ENCODE assay signal across 17 cellular contexts in the genomic region with DNA sequence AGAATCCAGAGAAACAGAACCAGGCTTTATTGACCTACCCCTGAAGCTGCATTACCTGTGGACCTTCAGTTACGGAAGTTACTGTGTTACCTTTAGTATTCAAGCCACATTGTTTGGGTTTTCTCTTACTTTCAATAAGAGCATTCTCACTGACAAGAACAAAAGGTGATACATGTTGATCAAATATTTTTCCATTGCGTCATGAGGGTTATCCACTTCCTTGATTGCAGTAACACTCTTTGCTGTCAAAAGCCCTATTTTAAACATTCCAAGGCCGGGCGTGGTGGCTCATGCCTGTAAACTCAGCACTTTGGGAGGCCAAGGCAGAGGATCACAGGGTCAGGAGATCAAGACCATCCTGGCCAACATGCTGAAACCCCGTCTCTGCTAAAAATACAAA. TPM values are rescaled to one million over a fixed set of nuclear protein-coding genes. Genes with fewer than 3 reads are reported as not detected.
A peak's percentile ranks its signal among the peaks of the same experiment; 100 is the strongest.
DNase-seq lines count a peak whose midpoint lies in the region; ATAC-seq and TF ChIP-seq lines count a peak whose summit lies in the region.
"Had no signal": no experiment of that assay in that cellular context is flagged by ENCODE, and none has a peak within 500 bp of the region (broad histone marks: within the 10 kb centered on the region; RNA-seq: fewer than 3 reads in every experiment).

No MANE protein-coding gene starts in this region.

- H3K9me3 ChIP-seq in breast epithelium (peaks cover 0 to 6% of the 10 kb centered on the region in 2 donors), left lung (peaks cover 0 to 7% of the 10 kb centered on the region in 2 donors), vagina (no peaks in the 10 kb centered on the region), tibial nerve (peaks cover 0 to 9% (median 0%) of the 10 kb centered on the region in 4 donors)
- H3K9me3 ChIP-seq: sigmoid colon had no signal

- H3K27ac ChIP-seq in breast epithelium = peak overlapping the region; percentile 36 to 82
- H3K27ac ChIP-seq in left lung = peak overlapping the region; percentile 46 to 56
- H3K27ac ChIP-seq in vagina = peak overlapping the region; percentile 47
- no peak overlapping the region for H3K27ac ChIP-seq in tibial nerve
- H3K27ac ChIP-seq: sigmoid colon had no signal

- intact Hi-C loops in breast epithelium (cut with DNase I; ENCODE audit: low total_unique reads) (no loop called here), left lung (cut with DNase I) (no loop called here), vagina (cut with DNase I) (no loop called here)

- H3K36me3 ChIP-seq in breast epithelium (no peaks in the 10 kb centered on the region), left lung (no peaks in the 10 kb centered on the region), vagina (no peaks in the 10 kb centered on the region), tibial nerve (no peaks in the 10 kb centered on the region)
- H3K36me3 ChIP-seq: sigmoid colon had no signal

- ATAC-seq in left lung = peak; percentile 92
- no peak for ATAC-seq in HG02610 (IDR thresholded peaks at IDR 0.05; ENCODE audit: unreplicated experiment)
- ATAC-seq: activated T-cell treated with anti-CD3 and anti-CD28 coated beads, Interleukin-2, amount 50 U/mL, for 72 hours; left lobe of liver had no signal

- TF ChIP-seq CTCF in breast epithelium (IDR thresholded peaks at IDR 0.05) (no peak), left lung (IDR thresholded peaks at IDR 0.05) (no peak), vagina (IDR thresholded peaks at IDR 0.05) (no peak), tibial nerve (IDR thresholded peaks at IDR 0.05) (no peak)

- no peak overlapping the region for H3K4me3 ChIP-seq in breast epithelium
- no peak overlapping the region for H3K4me3 ChIP-seq in left lung
- no peak overlapping the region for H3K4me3 ChIP-seq in vagina
- no peak overlapping the region for H3K4me3 ChIP-seq in tibial nerve
- H3K4me3 ChIP-seq: sigmoid colon had no signal

- TF ChIP-seq POLR2A in breast epithelium (IDR thresholded peaks at IDR 0.05) (no peak), vagina (IDR thresholded peaks at IDR 0.05) (no peak), tibial nerve (IDR thresholded peaks at IDR 0.05) (no peak)

- DNase-seq in DMS53 (lab: John Stamatoyannopoulos, UW) (peak; percentile 66), DMS53 treated with DMSO at 0.1 percent for 48 hours (lab: John Stamatoyannopoulos, UW; ENCODE audit: unreplicated experiment) (no peak), breast epithelium (ENCODE audit: low spot score in 2 of 2) (peak in 1 of 2 donors; percentile 31), left lung (peak in 1 of 2 donors; percentile 68), vagina (ENCODE audit: extremely low spot score in 2 of 2) (no peak), SK-N-DZ (ENCODE audit: low spot score) (no peak), tibial nerve (ENCODE audit: low spot score in 2 of 2) (no peak)
- DNase-seq: activated CD4-positive, CD25-positive, alpha-beta regulatory T cell treated with anti-CD3 and anti-CD28 coated beads, Interleukin-2, amount 50 U/mL, for 72 hours; activated T-cell treated with anti-CD3 and anti-CD28 coated beads, Interleukin-2, amount 50 U/mL, for 72 hours; anterior cingulate cortex; NCI-H1105; NCI-H345; OCI-M1; sigmoid colon; T-helper 1 cell had no signal

- H3K4me1 ChIP-seq in breast epithelium (no peaks in the 10 kb centered on the region), left lung (no peaks in the 10 kb centered on the region), vagina (no peaks in the 10 kb centered on the region), tibial nerve (no peaks in the 10 kb centered on the region)
- H3K4me1 ChIP-seq: sigmoid colon had no signal

- H3K27me3 ChIP-seq in breast epithelium = no peaks in the 10 kb centered on the region
- H3K27me3 ChIP-seq in left lung = no peaks in the 10 kb centered on the region
- H3K27me3 ChIP-seq in vagina = no peaks in the 10 kb centered on the region
- H3K27me3 ChIP-seq in tibial nerve = no peaks in the 10 kb centered on the region
- H3K27me3 ChIP-seq: sigmoid colon had no signal

- WGBS in tibial nerve, 2 donors = 69 to 83% methylated on average over 5 of the region's 5 CpGs

- TF ChIP-seq EP300 in tibial nerve (IDR thresholded peaks at IDR 0.05) = no peak

RNA-seq across cellular contexts. Expression of a gene that starts 28.6 kb away (rescaled TPM):
- total RNA-seq in breast epithelium (100 to 1,000 TPM in 2 of 3 donors, 10 to 100 TPM in 1; 99.5 to 134 (median 119) TPM), left lung (100 to 1,000 TPM; 135 to 136 TPM), vagina (102 TPM), tibial nerve (100 to 1,000 TPM; 105 to 185 (median 139) TPM)
- 69.7 and 74.1 TPM in 2 replicates for polyA plus RNA-seq in SK-N-DZ (2014; cell fraction: cytosol; rRNA removed)
- 65.8 and 89.7 TPM in 2 replicates for polyA plus RNA-seq in SK-N-DZ (2014; cell fraction: nucleus; rRNA removed)

RNA-seq across cellular contexts. Expression of a gene that starts 53.2 kb away (rescaled TPM):
- total RNA-seq in breast epithelium (10 to 100 TPM; 25.6 to 46.4 (median 26.9) TPM), left lung (10 to 100 TPM; 25.1 to 30.6 TPM), vagina (30.4 TPM), tibial nerve (10 to 100 TPM; 26.5 to 38.1 (median 33.9) TPM)
- 31.3 and 52.9 TPM in 2 replicates for polyA plus RNA-seq in SK-N-DZ (2014; cell fraction: cytosol; rRNA removed)
- polyA plus RNA-seq in SK-N-DZ (2014; cell fraction: nucleus; rRNA removed) = 29.9 and 45.0 TPM in 2 replicates

Comparison
In these comparisons a context has a peak if more than half of its experiments do, and no peak if none do; other contexts are left out.
1. H3K27ac ChIP-seq: peak in breast epithelium (2 of 2), left lung (2 of 2) and vagina (single experiment); none in tibial nerve (0 of 4).